ENCODE assay signal across 8 cellular contexts in the genomic region with DNA sequence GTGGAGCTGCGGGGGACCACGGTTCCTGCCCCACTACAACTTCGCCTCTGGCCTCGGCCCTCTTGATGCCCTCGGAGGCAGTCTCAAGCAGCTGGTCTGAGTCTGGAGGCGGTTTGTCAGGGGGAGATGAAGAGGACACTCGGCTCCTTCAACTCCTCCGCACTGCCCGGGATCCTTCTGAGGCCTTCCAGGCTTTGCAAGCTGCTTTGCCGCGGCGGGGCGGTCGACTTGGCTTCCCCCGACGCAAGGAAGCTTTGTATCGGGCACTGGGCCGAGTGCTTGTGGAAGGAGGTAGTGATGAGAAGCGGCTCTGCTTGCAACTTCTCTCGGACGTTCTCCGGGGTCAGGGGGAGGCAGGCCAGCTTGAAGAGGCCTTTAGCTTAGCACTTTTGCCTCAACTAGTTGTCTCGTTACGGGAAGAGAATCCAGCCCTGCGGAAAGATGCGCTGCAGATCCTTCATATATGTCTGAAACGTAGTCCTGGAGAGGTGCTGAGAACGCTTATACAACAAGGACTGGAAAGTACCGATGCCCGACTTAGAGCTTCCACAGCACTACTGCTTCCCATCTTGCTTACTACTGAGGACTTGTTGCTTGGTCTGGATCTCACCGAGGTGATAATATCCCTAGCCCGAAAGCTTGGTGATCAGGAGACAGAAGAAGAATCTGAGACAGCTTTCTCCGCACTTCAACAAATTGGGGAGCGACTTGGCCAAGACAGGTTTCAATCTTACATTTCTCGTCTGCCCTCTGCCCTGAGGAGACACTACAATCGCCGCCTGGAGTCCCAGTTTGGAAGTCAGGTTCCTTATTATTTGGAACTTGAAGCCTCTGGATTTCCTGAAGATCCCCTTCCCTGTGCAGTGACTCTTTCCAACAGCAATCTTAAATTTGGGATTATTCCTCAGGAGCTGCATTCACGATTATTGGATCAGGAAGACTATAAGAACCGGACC. TPM values are rescaled to one million over a fixed set of nuclear protein-coding genes. Genes with fewer than 3 reads are reported as not detected.
DNase-seq lines count a peak whose midpoint lies in the region; ATAC-seq and TF ChIP-seq lines count a peak whose summit lies in the region.

No MANE protein-coding gene starts in this region.

- no peaks in the 10 kb centered on the region for H3K27me3 ChIP-seq in osteoblast (ENCODE audit: insufficient read depth, low read length)

- no peak for ATAC-seq in stimulated activated naive CD8-positive, alpha-beta T cell treated with anti-CD3 and anti-CD28 coated beads, Interleukin-15, Interleukin-2, amounts not matched to agents 100 U/mL and 50 U/mL, for 24 hours
- ATAC-seq in stimulated activated naive CD8-positive, alpha-beta T cell treated with anti-CD3 and anti-CD28 coated beads, Interleukin-15, amount 100 ng/mL, for 72 hours, result no peak
- ATAC-seq in HG03354 (IDR thresholded peaks at IDR 0.05; ENCODE audit: poor library complexity, severe bottlenecking, unreplicated experiment) (peak; percentile 0), HG03159 (IDR thresholded peaks at IDR 0.05; ENCODE audit: unreplicated experiment) (no peak)

- H3K9me3 ChIP-seq in osteoblast (ENCODE audit: low read depth, low read length), result no peaks in the 10 kb centered on the region

- peaks cover 29% of the 10 kb centered on the region for H4K20me1 ChIP-seq in osteoblast (ENCODE audit: insufficient read depth, low read length)

- H3K27me3 Mint-ChIP-seq in stimulated activated naive CD8-positive, alpha-beta T cell treated with anti-CD3 and anti-CD28 coated beads, Interleukin-15, amount 100 ng/mL, for 72 hours, result no peaks in the 10 kb centered on the region
- H3K27me3 Mint-ChIP-seq in activated CD4-positive, alpha-beta T cell treated with anti-CD3 and anti-CD28 coated beads, Interleukin-2, amount 10 ng/mL, durations not matched to agents 7 days and 5 days, result no peaks in the 10 kb centered on the region

- POLR2A ChIA-PET in activated CD4-positive, alpha-beta T cell treated with anti-CD3 and anti-CD28 coated beads, Interleukin-2, amount 10 ng/mL, durations not matched to agents 7 days and 5 days (lab: Charles Lee), result no interaction called here

- peak overlapping the region in 1 of 2 donors; percentile 41 for H3K27ac Mint-ChIP-seq in stimulated activated naive CD8-positive, alpha-beta T cell treated with anti-CD3 and anti-CD28 coated beads, Interleukin-15, amount 100 ng/mL, for 72 hours
- no peak overlapping the region for H3K27ac Mint-ChIP-seq in activated CD4-positive, alpha-beta T cell treated with anti-CD3 and anti-CD28 coated beads, Interleukin-2, amount 10 ng/mL, durations not matched to agents 7 days and 5 days

- peaks cover 14% of the 10 kb centered on the region for H3K4me1 ChIP-seq in osteoblast (ENCODE audit: insufficient read depth, low read length)

- H3K36me3 ChIP-seq in osteoblast (ENCODE audit: insufficient read depth, low read length), result no peaks in the 10 kb centered on the region

- H3K4me3 ChIP-seq in osteoblast (ENCODE audit: insufficient read depth, low read length), result peak overlapping the region; percentile 92

- H3K36me3 Mint-ChIP-seq in activated CD4-positive, alpha-beta T cell treated with anti-CD3 and anti-CD28 coated beads, Interleukin-2, amount 10 ng/mL, durations not matched to agents 7 days and 5 days (ENCODE audit: low read depth), result peaks cover 36% of the 10 kb centered on the region

- H3K9me3 Mint-ChIP-seq in stimulated activated naive CD8-positive, alpha-beta T cell treated with anti-CD3 and anti-CD28 coated beads, Interleukin-15, amount 100 ng/mL, for 72 hours, result no peaks in the 10 kb centered on the region
- peaks cover 17% of the 10 kb centered on the region for H3K9me3 Mint-ChIP-seq in activated CD4-positive, alpha-beta T cell treated with anti-CD3 and anti-CD28 coated beads, Interleukin-2, amount 10 ng/mL, durations not matched to agents 7 days and 5 days

- H3K79me2 ChIP-seq in osteoblast (ENCODE audit: insufficient read depth, low read length), result peaks cover 93% of the 10 kb centered on the region

- peak; percentile 40 for DNase-seq in stimulated activated naive CD8-positive, alpha-beta T cell treated with anti-CD3 and anti-CD28 coated beads, Interleukin-15, Interleukin-2, amounts not matched to agents 100 U/mL and 50 U/mL, for 24 hours
- DNase-seq in stimulated activated naive CD8-positive, alpha-beta T cell treated with anti-CD3 and anti-CD28 coated beads, Interleukin-15, amount 100 ng/mL, for 72 hours, result no peak
- peak; percentile 39 for DNase-seq in activated CD4-positive, alpha-beta T cell treated with anti-CD3 and anti-CD28 coated beads, Interleukin-2, amount 10 ng/mL, durations not matched to agents 7 days and 5 days
- peak; percentile 24 for DNase-seq in germinal center (ENCODE audit: low spot score)
- DNase-seq in osteoblast (ENCODE audit: insufficient read length, low spot score, missing footprints), result peak; percentile 60
- DNase-seq in activated effector memory CD4-positive, alpha-beta T cell treated with Interleukin-2 at 50 U/mL for 16 hours, result no peak

- H3K27ac ChIP-seq in osteoblast (ENCODE audit: low read depth, low read length), result peak overlapping the region; percentile 93

- peak overlapping the region; percentile 97 for H2AFZ ChIP-seq in osteoblast (ENCODE audit: low read length)

- no peak overlapping the region for H3K4me3 Mint-ChIP-seq in stimulated activated naive CD8-positive, alpha-beta T cell treated with anti-CD3 and anti-CD28 coated beads, Interleukin-15, amount 100 ng/mL, for 72 hours
- H3K4me3 Mint-ChIP-seq in activated CD4-positive, alpha-beta T cell treated with anti-CD3 and anti-CD28 coated beads, Interleukin-2, amount 10 ng/mL, durations not matched to agents 7 days and 5 days, result no peak overlapping the region

- no peak for TF ChIP-seq CTCF in osteoblast (IDR thresholded peaks at IDR 0.05; ENCODE audit: extremely low read depth, low read depth, low read length)

- peak overlapping the region; percentile 96 for H3K4me2 ChIP-seq in osteoblast (ENCODE audit: insufficient read depth, low read length)

- peaks cover 51% of the 10 kb centered on the region for H3K4me1 Mint-ChIP-seq in stimulated activated naive CD8-positive, alpha-beta T cell treated with anti-CD3 and anti-CD28 coated beads, Interleukin-15, amount 100 ng/mL, for 72 hours
- peaks cover 61% of the 10 kb centered on the region for H3K4me1 Mint-ChIP-seq in activated CD4-positive, alpha-beta T cell treated with anti-CD3 and anti-CD28 coated beads, Interleukin-2, amount 10 ng/mL, durations not matched to agents 7 days and 5 days

- CTCF ChIA-PET in activated CD4-positive, alpha-beta T cell treated with anti-CD3 and anti-CD28 coated beads, Interleukin-2, amount 10 ng/mL, durations not matched to agents 7 days and 5 days (lab: Charles Lee), result interaction anchor here (0.6 to 1.5 kb wide), 2 partner anchors 14 to 124 kb away, joined by 3 to 4 read pairs; no protein-coding TSS in a partner anchor

RNA-seq across cellular contexts. Expression of gene TOGARAM1, which starts 0.9 kb away (rescaled TPM):
- total RNA-seq in activated CD4-positive, alpha-beta T cell treated with anti-CD3 and anti-CD28 coated beads, Interleukin-2, amount 10 ng/mL, durations not matched to agents 7 days and 5 days, result 1 to 10 TPM; 8.4 to 8.7 TPM
- 25.6 and 27.1 TPM in 2 replicates for total RNA-seq in osteoblast

RNA-seq across cellular contexts. Expression of gene KLHL28, which starts 1.1 kb away (rescaled TPM):
- total RNA-seq in activated CD4-positive, alpha-beta T cell treated with anti-CD3 and anti-CD28 coated beads, Interleukin-2, amount 10 ng/mL, durations not matched to agents 7 days and 5 days, result 10 to 100 TPM; 16.8 to 17.6 TPM
- 11.9 and 12.7 TPM in 2 replicates for total RNA-seq in osteoblast

Comparison
In these comparisons a context has a peak if more than half of its experiments do, and no peak if none do; other contexts are left out.
1. DNase-seq: peak in stimulated activated naive CD8-positive, alpha-beta T cell treated with anti-CD3 and anti-CD28 coated beads, Interleukin-15, Interleukin-2, amounts not matched to agents 100 U/mL and 50 U/mL, for 24 hours (single experiment), activated CD4-positive, alpha-beta T cell treated with anti-CD3 and anti-CD28 coated beads, Interleukin-2, amount 10 ng/mL, durations not matched to agents 7 days and 5 days (single experiment), germinal center (single experiment) and osteoblast (single experiment); none in stimulated activated naive CD8-positive, alpha-beta T cell treated with anti-CD3 and anti-CD28 coated beads, Interleukin-15, amount 100 ng/mL, for 72 hours (0 of 2) and activated effector memory CD4-positive, alpha-beta T cell treated with Interleukin-2 at 50 U/mL for 16 hours (single experiment).